8 cellular contexts compared by ENCODE assay signal in the genomic region with DNA sequence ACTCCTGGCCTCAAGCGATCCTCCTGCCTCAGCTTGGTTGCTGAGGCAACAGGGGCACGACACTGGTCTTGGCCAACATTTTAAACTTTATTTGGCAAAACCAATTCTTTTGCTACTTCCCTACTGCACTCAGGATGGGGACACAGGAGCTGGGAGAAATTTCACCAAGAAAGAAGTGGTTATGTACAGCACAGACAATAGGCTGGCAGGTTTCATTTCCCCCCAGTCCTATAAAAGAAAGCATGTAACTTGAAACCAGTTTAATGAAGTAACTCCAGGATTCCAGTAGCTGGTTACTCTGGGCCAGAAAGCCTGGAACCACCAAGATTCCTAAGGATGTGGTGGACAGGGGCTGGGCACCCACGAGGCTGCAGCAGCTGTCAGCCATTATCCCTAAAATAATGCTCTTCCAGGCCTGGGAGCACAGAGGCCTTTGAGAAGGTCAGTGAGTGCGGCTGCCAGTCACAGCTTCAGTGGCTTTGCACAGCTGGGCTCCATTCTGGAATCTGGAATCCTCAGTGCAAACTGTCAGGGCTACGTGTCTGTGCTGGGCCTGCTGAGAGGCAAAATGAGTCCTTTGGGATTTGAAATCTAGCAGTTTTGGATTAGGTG.
A peak's percentile ranks its signal among the peaks of the same experiment; 100 is the strongest.
DNase-seq lines count a peak whose midpoint lies in the region; ATAC-seq and TF ChIP-seq lines count a peak whose summit lies in the region.

No MANE protein-coding gene starts in this region.

- no peaks in the 10 kb centered on the region for H3K9me3 ChIP-seq in CD4-positive, alpha-beta T cell (ENCODE audit: control insufficient read depth, low read length)
- H3K9me3 ChIP-seq in stomach, result no peaks in the 10 kb centered on the region

- H3K4me3 ChIP-seq in cardiac fibroblast (replicated peaks in 1 of 2; ENCODE audit: low read depth in 2 of 2, low read length in 2 of 2) (no peak overlapping the region), stomach (no peak overlapping the region)

- no peak for TF ChIP-seq POLR2A in stomach (IDR thresholded peaks at IDR 0.05)

- POLR2A ChIA-PET in CD4-positive, alpha-beta T cell (lab: Charles Lee), result interaction anchor here (1.2 kb wide), 1 partner anchor 64 kb away, joined by 3 read pairs; no protein-coding TSS in a partner anchor
- POLR2A ChIA-PET in activated CD4-positive, alpha-beta memory T cell treated with anti-CD3 and anti-CD28 coated beads for 36 hours (lab: Charles Lee), result no interaction called here

- intact Hi-C loops in CD4-positive, alpha-beta T cell (cut with DNase I, micrococcal nuclease), result no loop called here
- intact Hi-C loops in stomach (cut with DNase I; ENCODE audit: low total_unique reads), result no loop called here
- intact Hi-C loops in activated CD4-positive, alpha-beta memory T cell treated with anti-CD3 and anti-CD28 coated beads for 36 hours (cut with micrococcal nuclease), result no loop called here

- H3K36me3 ChIP-seq in stomach, result no peaks in the 10 kb centered on the region

- peaks cover 0 to 15% (median 11%) of the 10 kb centered on the region in 4 donors for H3K4me1 ChIP-seq in stomach

- peaks cover 41% of the 10 kb centered on the region for H3K4me1 Mint-ChIP-seq in CD4-positive, alpha-beta T cell (ENCODE audit: low read depth)
- H3K4me1 Mint-ChIP-seq in mesothelial cell of epicardium, result peaks cover 31% of the 10 kb centered on the region
- H3K4me1 Mint-ChIP-seq in activated CD4-positive, alpha-beta memory T cell treated with anti-CD3 and anti-CD28 coated beads for 36 hours (ENCODE audit: low read depth), result peaks cover 18% of the 10 kb centered on the region

- H3K27me3 Mint-ChIP-seq in CD4-positive, alpha-beta T cell, result no peaks in the 10 kb centered on the region
- H3K27me3 Mint-ChIP-seq in mesothelial cell of epicardium (ENCODE audit: low read depth), result no peaks in the 10 kb centered on the region
- H3K27me3 Mint-ChIP-seq in activated CD4-positive, alpha-beta memory T cell treated with anti-CD3 and anti-CD28 coated beads for 36 hours, result no peaks in the 10 kb centered on the region

- DNase-seq in CD4-positive, alpha-beta T cell, result no peak
- DNase-seq in NCI-H146 (lab: John Stamatoyannopoulos, UW), result peak; percentile 47
- peak; percentile 19 to 60 for DNase-seq in cardiac fibroblast (ENCODE audit: low read depth in 2 of 2)
- DNase-seq in mesothelial cell of epicardium (ENCODE audit: low spot score in 2 of 2, unreplicated experiment in 2 of 2), result no peak
- DNase-seq in stomach, result no peak
- DNase-seq in activated CD4-positive, alpha-beta memory T cell treated with anti-CD3 and anti-CD28 coated beads for 36 hours, result no peak

- no peak overlapping the region for H3K27ac ChIP-seq in CD4-positive, alpha-beta T cell (ENCODE audit: low read depth, low read length)
- peak overlapping the region in 1 of 5 donors; percentile 17 for H3K27ac ChIP-seq in stomach

- CTCF ChIA-PET in CD4-positive, alpha-beta T cell (lab: Charles Lee), result no interaction called here
- CTCF ChIA-PET in activated CD4-positive, alpha-beta memory T cell treated with anti-CD3 and anti-CD28 coated beads for 36 hours (lab: Charles Lee), result interaction anchor here (0.7 to 2.8 kb wide), 2 partner anchors 137 to 176 kb away, joined by 3 to 11 read pairs; no protein-coding TSS in a partner anchor

- H3K27ac Mint-ChIP-seq in CD4-positive, alpha-beta T cell, result no peak overlapping the region
- H3K27ac Mint-ChIP-seq in mesothelial cell of epicardium, result peak overlapping the region; percentile 62
- H3K27ac Mint-ChIP-seq in activated CD4-positive, alpha-beta memory T cell treated with anti-CD3 and anti-CD28 coated beads for 36 hours, result no peak overlapping the region

- H3K36me3 Mint-ChIP-seq in CD4-positive, alpha-beta T cell (ENCODE audit: low read depth), result no peaks in the 10 kb centered on the region
- H3K36me3 Mint-ChIP-seq in mesothelial cell of epicardium, result no peaks in the 10 kb centered on the region
- no peaks in the 10 kb centered on the region for H3K36me3 Mint-ChIP-seq in activated CD4-positive, alpha-beta memory T cell treated with anti-CD3 and anti-CD28 coated beads for 36 hours

- H3K27me3 ChIP-seq in CD4-positive, alpha-beta T cell (ENCODE audit: control insufficient read depth, insufficient read depth, low read length), result no peaks in the 10 kb centered on the region
- H3K27me3 ChIP-seq in stomach, result no peaks in the 10 kb centered on the region

- no peak for TF ChIP-seq EP300 in stomach (IDR thresholded peaks at IDR 0.05)

- H3K4me3 Mint-ChIP-seq in CD4-positive, alpha-beta T cell, result peak overlapping the region; percentile 10
- H3K4me3 Mint-ChIP-seq in mesothelial cell of epicardium, result no peak overlapping the region
- H3K4me3 Mint-ChIP-seq in activated CD4-positive, alpha-beta memory T cell treated with anti-CD3 and anti-CD28 coated beads for 36 hours, result no peak overlapping the region

- no peak for TF ChIP-seq CTCF in CD4-positive, alpha-beta T cell (IDR thresholded peaks at IDR 0.05)
- TF ChIP-seq CTCF in cardiac fibroblast (IDR thresholded peaks at IDR 0.05; ENCODE audit: low read depth, low read length), result no peak
- no peak for TF ChIP-seq CTCF in mesothelial cell of epicardium (IDR thresholded peaks at IDR 0.05; ENCODE audit: unreplicated experiment)
- no peak for TF ChIP-seq CTCF in stomach (IDR thresholded peaks at IDR 0.05)

- no peaks in the 10 kb centered on the region for H3K9me3 Mint-ChIP-seq in CD4-positive, alpha-beta T cell
- no peaks in the 10 kb centered on the region for H3K9me3 Mint-ChIP-seq in mesothelial cell of epicardium
- no peaks in the 10 kb centered on the region for H3K9me3 Mint-ChIP-seq in activated CD4-positive, alpha-beta memory T cell treated with anti-CD3 and anti-CD28 coated beads for 36 hours

- ATAC-seq in CD4-positive, alpha-beta T cell (ENCODE audit: poor library complexity), result no peak
- no peak for ATAC-seq in HG03097 (IDR thresholded peaks at IDR 0.05; ENCODE audit: low FRiP score, unreplicated experiment)
- no peak for ATAC-seq in GM18858 (IDR thresholded peaks at IDR 0.05; ENCODE audit: unreplicated experiment)

- WGBS in stomach, 5 donors, result 42 to 74% (median 57%) methylated on average over 5 of the region's 5 CpGs

Comparison
In these comparisons a context has a peak if more than half of its experiments do, and no peak if none do; other contexts are left out.
1. DNase-seq: peak in NCI-H146 (single experiment) and cardiac fibroblast (2 of 2); none in CD4-positive, alpha-beta T cell (0 of 10), mesothelial cell of epicardium (0 of 2), stomach (single experiment) and activated CD4-positive, alpha-beta memory T cell treated with anti-CD3 and anti-CD28 coated beads for 36 hours (single experiment).